Comparison of ENCODE assay signal across 10 cellular contexts in the genomic region with DNA sequence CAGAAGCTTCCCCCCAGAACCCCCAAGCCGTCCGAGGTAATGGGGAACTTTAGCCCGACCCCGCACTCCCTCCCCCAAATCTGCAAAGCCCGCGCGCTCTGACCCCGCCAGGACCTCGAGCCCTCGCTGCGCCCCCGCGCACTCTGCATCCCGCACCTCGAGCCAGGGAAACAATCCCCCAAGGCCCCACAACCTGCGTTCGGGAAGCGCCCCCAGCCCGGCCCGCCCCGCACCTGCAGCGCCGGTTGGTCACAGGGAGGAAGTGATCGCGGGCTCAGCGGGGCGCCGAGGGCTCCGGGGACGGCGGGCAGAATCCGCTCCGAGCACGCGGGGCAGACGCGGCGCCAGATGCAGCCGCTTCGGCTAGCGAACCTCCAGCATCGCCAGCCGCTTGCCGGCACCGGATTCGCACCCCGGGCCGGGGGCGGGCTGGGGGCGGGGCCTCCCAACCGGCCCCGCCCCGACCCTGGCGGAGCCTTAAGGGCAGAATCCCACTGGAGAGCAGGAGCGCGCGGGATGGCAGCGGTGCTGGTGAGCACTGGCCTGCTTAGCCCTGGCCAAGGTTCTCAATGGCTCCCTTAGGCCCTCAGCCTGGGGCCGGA. TPM values are rescaled to one million over a fixed set of nuclear protein-coding genes. Genes with fewer than 3 reads are reported as not detected.
DNase-seq lines count a peak whose midpoint lies in the region; ATAC-seq, FAIRE-seq and TF ChIP-seq lines count a peak whose summit lies in the region.
"Had no signal": no experiment of that assay in that cellular context is flagged by ENCODE, and none has a peak within 500 bp of the region (broad histone marks: within the 10 kb centered on the region; RNA-seq: fewer than 3 reads in every experiment).

A gene with protein sequence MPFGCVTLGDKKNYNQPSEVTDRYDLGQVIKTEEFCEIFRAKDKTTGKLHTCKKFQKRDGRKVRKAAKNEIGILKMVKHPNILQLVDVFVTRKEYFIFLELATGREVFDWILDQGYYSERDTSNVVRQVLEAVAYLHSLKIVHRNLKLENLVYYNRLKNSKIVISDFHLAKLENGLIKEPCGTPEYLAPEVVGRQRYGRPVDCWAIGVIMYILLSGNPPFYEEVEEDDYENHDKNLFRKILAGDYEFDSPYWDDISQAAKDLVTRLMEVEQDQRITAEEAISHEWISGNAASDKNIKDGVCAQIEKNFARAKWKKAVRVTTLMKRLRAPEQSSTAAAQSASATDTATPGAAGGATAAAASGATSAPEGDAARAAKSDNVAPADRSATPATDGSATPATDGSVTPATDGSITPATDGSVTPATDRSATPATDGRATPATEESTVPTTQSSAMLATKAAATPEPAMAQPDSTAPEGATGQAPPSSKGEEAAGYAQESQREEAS (minus strand): TSS at position 382 of the 602 bp plus-strand sequence. CDS start 7,518 bp downstream, outside the sequence.

- no peaks in the 10 kb centered on the region for H3K9me3 Mint-ChIP-seq in activated naive CD4-positive, alpha-beta T cell treated with anti-CD3 and anti-CD28 coated beads for 36 hours
- no peaks in the 10 kb centered on the region for H3K9me3 Mint-ChIP-seq in stimulated activated naive CD8-positive, alpha-beta T cell treated with anti-CD3 and anti-CD28 coated beads, Interleukin-15, amount 100 ng/mL, for 72 hours

- no peak within 1 kb of the TSS for H3K27ac Mint-ChIP-seq in activated naive CD4-positive, alpha-beta T cell treated with anti-CD3 and anti-CD28 coated beads for 36 hours
- no peak within 1 kb of the TSS for H3K27ac Mint-ChIP-seq in stimulated activated naive CD8-positive, alpha-beta T cell treated with anti-CD3 and anti-CD28 coated beads, Interleukin-15, amount 100 ng/mL, for 72 hours

- H3K9me1 ChIP-seq in keratinocyte (ENCODE audit: control insufficient read depth, extremely low read depth, insufficient read depth, low read length): no peaks in the 10 kb centered on the region

- no peaks in the 10 kb centered on the region for H3K36me3 Mint-ChIP-seq in activated naive CD4-positive, alpha-beta T cell treated with anti-CD3 and anti-CD28 coated beads for 36 hours (ENCODE audit: low read depth)

- peak within 1 kb of the TSS; percentile 49 for H3K4me3 Mint-ChIP-seq in activated naive CD4-positive, alpha-beta T cell treated with anti-CD3 and anti-CD28 coated beads for 36 hours
- peak within 1 kb of the TSS; percentile 39 to 61 for H3K4me3 Mint-ChIP-seq in stimulated activated naive CD8-positive, alpha-beta T cell treated with anti-CD3 and anti-CD28 coated beads, Interleukin-15, amount 100 ng/mL, for 72 hours

- no peak within 1 kb of the TSS for H2AFZ ChIP-seq in keratinocyte (ENCODE audit: control insufficient read depth, low read length)

- H3K4me1 ChIP-seq in keratinocyte (ENCODE audit: control insufficient read depth, extremely low read depth, insufficient read depth, low read length): no peaks in the 10 kb centered on the region
- no peaks in the 10 kb centered on the region for H3K4me1 ChIP-seq in SJCRH30

- no peak within 1 kb of the TSS for H3K27ac ChIP-seq in keratinocyte (ENCODE audit: control insufficient read depth, insufficient read depth, low read length)
- no peak within 1 kb of the TSS for H3K27ac ChIP-seq in SJCRH30

- FAIRE-seq in keratinocyte (lab: Jason Lieb, UNC): no peak

- H3K4me2 ChIP-seq in keratinocyte (ENCODE audit: control insufficient read depth, extremely low read depth, insufficient read depth, low read depth, low read length): peak within 1 kb of the TSS; percentile 18

- H3K79me2 ChIP-seq in keratinocyte (ENCODE audit: control insufficient read depth, insufficient read depth, low read length): no peaks in the 10 kb centered on the region

- no peak within 1 kb of the TSS for H3K9ac ChIP-seq in keratinocyte (ENCODE audit: control insufficient read depth, extremely low read depth, insufficient read depth, low read length)

- CTCF ChIA-PET in activated naive CD4-positive, alpha-beta T cell treated with anti-CD3 and anti-CD28 coated beads for 36 hours (lab: Charles Lee): interaction anchor here (0.5 kb wide), 1 partner anchor 63 kb away, joined by 4 read pairs; no protein-coding TSS in a partner anchor

- H3K27me3 ChIP-seq in keratinocyte (ENCODE audit: control insufficient read depth, extremely low read depth, insufficient read depth, low read length) (peaks cover 67% of the 10 kb centered on the region), SJCRH30 (peaks cover 3% of the 10 kb centered on the region; the same call in 1 of the 2 replicates)

- no peaks in the 10 kb centered on the region for H3K4me1 Mint-ChIP-seq in activated naive CD4-positive, alpha-beta T cell treated with anti-CD3 and anti-CD28 coated beads for 36 hours (ENCODE audit: low read depth)
- H3K4me1 Mint-ChIP-seq in stimulated activated naive CD8-positive, alpha-beta T cell treated with anti-CD3 and anti-CD28 coated beads, Interleukin-15, amount 100 ng/mL, for 72 hours: peaks cover 24% of the 10 kb centered on the region

- H3K9me3 ChIP-seq in keratinocyte (ENCODE audit: control insufficient read depth, low read depth, low read length) (no peaks in the 10 kb centered on the region), SJCRH30 (replicated peaks) (no peaks in the 10 kb centered on the region)

- peak; percentile 66 for DNase-seq in ELF-1 (ENCODE audit: low read depth, low spot score)
- peak; percentile 14 for DNase-seq in LoVo (ENCODE audit: low spot score)
- peak; percentile 30 for DNase-seq in activated naive CD4-positive, alpha-beta T cell treated with anti-CD3 and anti-CD28 coated beads for 36 hours
- DNase-seq in keratinocyte (ENCODE audit: low read depth, low spot score): no peak
- peak in 1 of 2 donors; percentile 22 for DNase-seq in stimulated activated naive CD8-positive, alpha-beta T cell treated with anti-CD3 and anti-CD28 coated beads, Interleukin-15, amount 100 ng/mL, for 72 hours
- no peak for DNase-seq in SJCRH30

- ATAC-seq in stimulated activated naive CD8-positive, alpha-beta T cell treated with anti-CD3 and anti-CD28 coated beads, Interleukin-15, amount 100 ng/mL, for 72 hours: peak; percentile 65
- ATAC-seq in HG02610 (IDR thresholded peaks at IDR 0.05; ENCODE audit: unreplicated experiment) (no peak), HG03442 (IDR thresholded peaks at IDR 0.05; ENCODE audit: unreplicated experiment) (no peak)

- no peak for TF ChIP-seq CTCF in keratinocyte (optimal IDR thresholded peaks at IDR 0.05 in 1 of 3, IDR thresholded peaks at IDR 0.05 in 1 of 3, conservative IDR thresholded peaks at IDR 0.05 in 1 of 3; ENCODE audit: extremely low read depth in 1 of 3, insufficient read depth in 2 of 3, low read length in 3 of 3)

- H3K27me3 Mint-ChIP-seq in activated naive CD4-positive, alpha-beta T cell treated with anti-CD3 and anti-CD28 coated beads for 36 hours (ENCODE audit: low read depth): peaks cover 25% of the 10 kb centered on the region
- H3K27me3 Mint-ChIP-seq in stimulated activated naive CD8-positive, alpha-beta T cell treated with anti-CD3 and anti-CD28 coated beads, Interleukin-15, amount 100 ng/mL, for 72 hours: peaks cover 73% of the 10 kb centered on the region

- H3K36me3 ChIP-seq in keratinocyte (ENCODE audit: control insufficient read depth in 2 of 2, extremely low read depth in 1 of 2, insufficient read depth in 2 of 2, low read length in 2 of 2) (no peaks in the 10 kb centered on the region), SJCRH30 (no peaks in the 10 kb centered on the region)

- H4K20me1 ChIP-seq in keratinocyte (ENCODE audit: control insufficient read depth, extremely low read depth, insufficient read depth, low read length): peaks cover 4% of the 10 kb centered on the region

- H3K4me3 ChIP-seq in keratinocyte (ENCODE audit: control insufficient read depth in 2 of 3, extremely low read depth in 1 of 3, insufficient read depth in 2 of 3, low read depth in 1 of 3, low read length in 3 of 3) (no peak within 1 kb of the TSS), SJCRH30 (no peak within 1 kb of the TSS)

- intact Hi-C loops in activated naive CD4-positive, alpha-beta T cell treated with anti-CD3 and anti-CD28 coated beads for 36 hours (cut with micrococcal nuclease): no loop called here

- dilution Hi-C loops in keratinocyte (cut with MboI; ENCODE audit: extremely low pct_ligation_motif_present, low sequenced_read_pairs): loop anchor here (25.0 kb wide), 2 partner anchors 93 to 132 kb away; no protein-coding TSS in a partner anchor

RNA-seq across cellular contexts. Expression of the gene that starts here (rescaled TPM):
- under 1 TPM; 0.69 to 0.86 TPM for total RNA-seq in activated naive CD4-positive, alpha-beta T cell treated with anti-CD3 and anti-CD28 coated beads for 36 hours
- not detected in 3 replicates for polyA plus RNA-seq in keratinocyte
- polyA plus RNA-seq in keratinocyte (2011; ENCODE audit: low read depth): not detected
- polyA plus RNA-seq in keratinocyte (2011; cell fraction: cytosol; rRNA removed): not detected in 2 replicates
- polyA plus RNA-seq in keratinocyte (2011; cell fraction: nucleus; rRNA removed): 0.10 and 0.12 TPM in 2 replicates
- not detected in 2 replicates for polyA plus RNA-seq in keratinocyte (2012; ENCODE audit: low replicate concordance)
- 0.36 TPM in 1 of 3 replicates, not detected in the others for polyA minus RNA-seq in keratinocyte
- not detected for polyA minus RNA-seq in keratinocyte (2011; cell fraction: cytosol; rRNA and poly(A)+ RNA removed)
- not detected in 2 replicates for polyA minus RNA-seq in keratinocyte (2011; cell fraction: nucleus; rRNA and poly(A)+ RNA removed)
- total RNA-seq in SJCRH30 (2014; rRNA removed; shearing (Covaris generic)): not detected in 2 replicates
- total RNA-seq: liver, NCI-H460 had no signal
- polyA plus RNA-seq: liver had no signal

Comparison
In these comparisons a context has a peak if more than half of its experiments do, and no peak if none do; other contexts are left out.
1. Peak in DNase-seq in activated naive CD4-positive, alpha-beta T cell treated with anti-CD3 and anti-CD28 coated beads for 36 hours; RNA of the gene not detected or under 1 TPM.
2. DNase-seq: peak in ELF-1 (single experiment) and LoVo (single experiment); none in keratinocyte (single experiment) and SJCRH30 (0 of 2).